ENCODE assay signal across 9 cellular contexts in genomic region chr1:234617986-234618725, GRCh38. TPM values are rescaled to one million over a fixed set of nuclear protein-coding genes. Genes with fewer than 3 reads are reported as not detected.
A peak's percentile ranks its signal among the peaks of the same experiment; 100 is the strongest.
DNase-seq lines count a peak whose midpoint lies in the region; ATAC-seq, FAIRE-seq and TF ChIP-seq lines count a peak whose summit lies in the region.
"Had no signal": no experiment of that assay in that cellular context is flagged by ENCODE, and none has a peak within 500 bp of the region (broad histone marks: within the 10 kb centered on the region; RNA-seq: fewer than 3 reads in every experiment).

No MANE protein-coding gene starts in this region.

- 78% methylated on average over 7 of the region's 7 CpGs for WGBS in A549 (ENCODE audit: missing lambda C conversion rate)
- 9% methylated on average over 7 of the region's 7 CpGs for WGBS in mammary epithelial cell (ENCODE audit: low coverage, missing lambda C conversion rate)
- 66% methylated on average over 3 of the region's 7 CpGs for WGBS in mesenchymal stem cell

- peak overlapping the region; percentile 29 to 71 for H3K4ac ChIP-seq in mesenchymal stem cell (ENCODE audit: low read depth in 1 of 2, low read length in 2 of 2)

- in situ Hi-C loops in mammary epithelial cell (cut with MboI; ENCODE audit: low sequenced_read_pairs in 2 of 2): loop anchor here in 1 of 2 donors (25.0 kb wide), 1 partner anchor 244 kb away; no protein-coding TSS in a partner anchor

- dilution Hi-C loops in mammary epithelial cell (cut with HindIII; ENCODE audit: low sequenced_read_pairs): loop anchor here (5.0 to 10.0 kb wide), 3 partner anchors 39 to 459 kb away; no protein-coding TSS in a partner anchor

- H3K4me2 ChIP-seq in A549 (peak overlapping the region; percentile 72; the same call in 2 of the 3 replicates), mammary epithelial cell (ENCODE audit: insufficient read depth, low read depth, low read length) (peak overlapping the region; percentile 64), mesenchymal stem cell (ENCODE audit: low read length, poor library complexity, severe bottlenecking) (no peak overlapping the region)

- CTCF ChIA-PET in A549 (lab: Yijun Ruan, JAX) (no interaction called here), mammary epithelial cell (lab: Charles Lee; ENCODE audit: low non-redundant PET) (no interaction called here)

- intact Hi-C loops in mammary epithelial cell (cut with micrococcal nuclease): no loop called here

- peak overlapping the region; percentile 73 to 84 for H3K27ac ChIP-seq in A549
- peak overlapping the region; percentile 95 for H3K27ac ChIP-seq in mammary epithelial cell (ENCODE audit: insufficient read depth, low read depth, low read length)
- peak overlapping the region; percentile 99 for H3K27ac ChIP-seq in mesenchymal stem cell (ENCODE audit: low read length, poor library complexity, severe bottlenecking)

- H3K4me3 Mint-ChIP-seq in HFFc6: peak overlapping the region; percentile 49; the same call in 1 of the 2 replicates

- H4K20me1 ChIP-seq in mammary epithelial cell (ENCODE audit: insufficient read depth, low read length): no peaks in the 10 kb centered on the region

- peak overlapping the region; percentile 76 for H2AK5ac ChIP-seq in mesenchymal stem cell (ENCODE audit: low read length, severe bottlenecking)

- no peaks in the 10 kb centered on the region for H3K79me1 ChIP-seq in mesenchymal stem cell (replicated peaks; ENCODE audit: low read length, poor library complexity, severe bottlenecking)

- H2BK12ac ChIP-seq in mesenchymal stem cell (ENCODE audit: low read length in 2 of 2): no peak overlapping the region

- H3K4me1 Mint-ChIP-seq in HFFc6 (ENCODE audit: low read depth): peaks cover 82% of the 10 kb centered on the region

- H3K14ac ChIP-seq in mesenchymal stem cell (ENCODE audit: low read length in 2 of 2): no peak overlapping the region

- no peak for TF ChIP-seq EP300 in A549 (IDR thresholded peaks at IDR 0.05)

- no peaks in the 10 kb centered on the region for H3K27me3 ChIP-seq in mammary epithelial cell (ENCODE audit: insufficient read depth, low read length)
- no peaks in the 10 kb centered on the region for H3K27me3 ChIP-seq in mesenchymal stem cell (ENCODE audit: control insufficient read depth in 1 of 2, insufficient read depth in 1 of 2, low read length in 2 of 2)

- no peaks in the 10 kb centered on the region; the same call in 1 of the 2 replicates for H3K27me3 Mint-ChIP-seq in HFFc6 (ENCODE audit: insufficient read depth)

- no peak for TF ChIP-seq POLR2A in A549 (IDR thresholded peaks at IDR 0.05; ENCODE audit: low read length)

- H3K4me1 ChIP-seq in A549 (peaks cover 84% of the 10 kb centered on the region), mammary epithelial cell (ENCODE audit: insufficient read depth, low read length) (peaks cover 73% of the 10 kb centered on the region), mesenchymal stem cell (ENCODE audit: control insufficient read depth, insufficient read depth, low read depth, low read length) (peaks cover 12% of the 10 kb centered on the region)

- no TSS peak for BruUV-seq in mammary epithelial cell (replicated peaks; lab: Mats Ljungman, UMichigan)

- peak overlapping the region; percentile 79 for H2BK120ac ChIP-seq in mesenchymal stem cell (ENCODE audit: low read depth, low read length)

- POLR2A ChIA-PET in A549 (lab: Yijun Ruan, JAX): interaction anchor here (0.6 kb wide), 1 partner anchor 25 kb away, joined by 6 read pairs; no protein-coding TSS in a partner anchor

- H2AFZ ChIP-seq in mammary epithelial cell (ENCODE audit: low read depth, low read length) (peak overlapping the region; percentile 59), mesenchymal stem cell (ENCODE audit: low read depth, low read length) (no peak overlapping the region)

- FAIRE-seq in A549 (lab: Jason Lieb, UNC): no peak

- TF ChIP-seq RAD21 in A549 (conservative IDR thresholded peaks at IDR 0.05 in 1 of 2, IDR thresholded peaks at IDR 0.05 in 1 of 2): no peak

- H4K91ac ChIP-seq in mesenchymal stem cell (ENCODE audit: low read length): no peak overlapping the region

- H4K8ac ChIP-seq in mesenchymal stem cell (ENCODE audit: low read length): no peak overlapping the region

- H3K36me3 ChIP-seq in mammary epithelial cell (ENCODE audit: insufficient read depth, low read length): no peaks in the 10 kb centered on the region
- H3K36me3 ChIP-seq in mesenchymal stem cell (ENCODE audit: control insufficient read depth in 1 of 2, insufficient read depth in 2 of 2, low read depth in 1 of 2, low read length in 2 of 2): no peaks in the 10 kb centered on the region

- DNase-seq in A549 (ENCODE audit: low read depth in 1 of 2, low spot score in 1 of 2) (no peak), HFFc6 (peak; percentile 49), mammary epithelial cell (peak; percentile 75), mesenchymal stem cell (peak; percentile 58), NCI-H146 (lab: John Stamatoyannopoulos, UW) (no peak)
- no peak for DNase-seq in activated T-cell treated with anti-CD3 and anti-CD28 coated beads, Interleukin-2, amount 50 U/mL, for 48 hours
- DNase-seq: DMS153 had no signal

- no peak overlapping the region for H3K23ac ChIP-seq in mesenchymal stem cell (ENCODE audit: low read length in 2 of 2)

- no peak overlapping the region for H3K4me3 ChIP-seq in A549
- no peak overlapping the region for H3K4me3 ChIP-seq in mammary epithelial cell (replicated peaks in 1 of 3; ENCODE audit: insufficient read depth in 1 of 3, low read depth in 2 of 3, low read length in 3 of 3)
- H3K4me3 ChIP-seq in mesenchymal stem cell (ENCODE audit: insufficient read depth in 1 of 2, low read depth in 1 of 2, low read length in 2 of 2): peak overlapping the region in 1 of 2 experiments; percentile 6

- H3K9me3 ChIP-seq in A549 (no peaks in the 10 kb centered on the region), mammary epithelial cell (replicated peaks; ENCODE audit: insufficient read depth, low read length) (no peaks in the 10 kb centered on the region), mesenchymal stem cell (ENCODE audit: control insufficient read depth, low read length) (no peaks in the 10 kb centered on the region)

- H3K9ac ChIP-seq in mammary epithelial cell (ENCODE audit: insufficient read depth, low read length): peak overlapping the region; percentile 71
- H3K9ac ChIP-seq in mesenchymal stem cell (ENCODE audit: low read length): peak overlapping the region; percentile 88

- TF ChIP-seq CTCF in A549 (IDR thresholded peaks at IDR 0.05): no peak
- TF ChIP-seq CTCF in HFFc6 (IDR thresholded peaks at IDR 0.05): no peak
- TF ChIP-seq CTCF in mammary epithelial cell (conservative IDR thresholded peaks at IDR 0.05 in 1 of 2, IDR thresholded peaks at IDR 0.05 in 1 of 2; ENCODE audit: extremely low read depth in 1 of 2, insufficient read depth in 1 of 2, low read depth in 1 of 2, low read length in 2 of 2): no peak

- H3K18ac ChIP-seq in mesenchymal stem cell (ENCODE audit: low read depth in 1 of 2, low read length in 2 of 2): peak overlapping the region in 1 of 2 experiments; percentile 49

- H2BK5ac ChIP-seq in mesenchymal stem cell (ENCODE audit: low read depth, low read length, poor library complexity, severe bottlenecking): peak overlapping the region; percentile 98

- H3K9me3 Mint-ChIP-seq in HFFc6: no peaks in the 10 kb centered on the region

- peak overlapping the region; percentile 95 for H3K27ac Mint-ChIP-seq in HFFc6

- H3K79me2 ChIP-seq in mammary epithelial cell (ENCODE audit: insufficient read depth, low read length): no peaks in the 10 kb centered on the region

- ATAC-seq in A549: no peak
- ATAC-seq in GM19395 (IDR thresholded peaks at IDR 0.05; ENCODE audit: unreplicated experiment): no peak
- no peak for ATAC-seq in GM21515 (IDR thresholded peaks at IDR 0.05; ENCODE audit: unreplicated experiment)

- H2BK15ac ChIP-seq in mesenchymal stem cell (ENCODE audit: low read depth, poor library complexity, severe bottlenecking): no peak overlapping the region

- no peaks in the 10 kb centered on the region for H3K36me3 Mint-ChIP-seq in HFFc6 (ENCODE audit: low read depth)

TF ChIP-seq in A549, 52 proteins besides CTCF, POLR2A, EP300 and RAD21:
- peak; percentile 95 for TF ChIP-seq TP53 (CRISPR knock-in tag; IDR thresholded peaks at IDR 0.05)
- TF ChIP-seq HES2 (IDR thresholded peaks at IDR 0.05): no peak
- no peak for TF ChIP-seq RCOR1 (IDR thresholded peaks at IDR 0.05; ENCODE audit: low read depth, low read length)
- 0 out of 2 replicates have a peak, but pooled peaks have one; percentile 47 for TF ChIP-seq EHF (CRISPR knock-in tag; IDR thresholded peaks at IDR 0.05)
- no peak for TF ChIP-seq NFE2L2 (conservative IDR thresholded peaks at IDR 0.05; ENCODE audit: low read length)

RNA-seq across cellular contexts. Expression of gene IRF2BP2, which starts 8.2 kb away (rescaled TPM):
- polyA plus RNA-seq in A549 (2011; rRNA removed): 38.2 and 53.5 TPM in 2 replicates
- polyA plus RNA-seq in A549 (2012; cell fraction: cytosol; rRNA removed): 79.4 and 99.0 TPM in 2 replicates
- 131 and 168 TPM in 2 replicates for polyA plus RNA-seq in A549 (2012; cell fraction: nucleus; rRNA removed)
- 42.7 to 53.5 TPM (median 53.0 TPM) in 3 replicates for polyA plus RNA-seq in A549 (2017; fragmentation: RNase III; extraction: RNeasy Plus Mini Kit Qiagen cat#74134 plus additional on column Dnase treatment)
- polyA minus RNA-seq in A549 (2011; rRNA and poly(A)+ RNA removed): 76.2 and 82.0 TPM in 2 replicates
- 10 to 100 TPM; 58.6 to 87.1 (median 73.2) TPM for total RNA-seq in HFFc6 (2021; fragmentation: NEBNext Ultra II Directional; extraction: Animal tissue kit (Norgen Biotek cat#: 25700))
- 100 to 1,000 TPM in 1 of 2 donors, 10 to 100 TPM in 1; 75.3 to 109 TPM for total RNA-seq in mammary epithelial cell
- polyA plus RNA-seq in mammary epithelial cell: 63.4 TPM
- polyA minus RNA-seq in mammary epithelial cell: 33.1 TPM
- 98.6 TPM for polyA plus RNA-seq in mesenchymal stem cell (2013, experiment 1 of 2)
- polyA plus RNA-seq in mesenchymal stem cell (2013, experiment 2 of 2): 94.7 TPM

Comparison
In these comparisons a context has a peak if more than half of its experiments do, and no peak if none do; other contexts are left out.
1. DNase-seq: peak in HFFc6 (single experiment), mammary epithelial cell (single experiment) and mesenchymal stem cell (single experiment); none in A549 (0 of 2), NCI-H146 (single experiment) and activated T-cell treated with anti-CD3 and anti-CD28 coated beads, Interleukin-2, amount 50 U/mL, for 48 hours (0 of 2).
2. Peak in every context shown above with its lines, with median percentiles within 50 percentile points of each other: H3K27ac ChIP-seq.